In the genomic region with DNA sequence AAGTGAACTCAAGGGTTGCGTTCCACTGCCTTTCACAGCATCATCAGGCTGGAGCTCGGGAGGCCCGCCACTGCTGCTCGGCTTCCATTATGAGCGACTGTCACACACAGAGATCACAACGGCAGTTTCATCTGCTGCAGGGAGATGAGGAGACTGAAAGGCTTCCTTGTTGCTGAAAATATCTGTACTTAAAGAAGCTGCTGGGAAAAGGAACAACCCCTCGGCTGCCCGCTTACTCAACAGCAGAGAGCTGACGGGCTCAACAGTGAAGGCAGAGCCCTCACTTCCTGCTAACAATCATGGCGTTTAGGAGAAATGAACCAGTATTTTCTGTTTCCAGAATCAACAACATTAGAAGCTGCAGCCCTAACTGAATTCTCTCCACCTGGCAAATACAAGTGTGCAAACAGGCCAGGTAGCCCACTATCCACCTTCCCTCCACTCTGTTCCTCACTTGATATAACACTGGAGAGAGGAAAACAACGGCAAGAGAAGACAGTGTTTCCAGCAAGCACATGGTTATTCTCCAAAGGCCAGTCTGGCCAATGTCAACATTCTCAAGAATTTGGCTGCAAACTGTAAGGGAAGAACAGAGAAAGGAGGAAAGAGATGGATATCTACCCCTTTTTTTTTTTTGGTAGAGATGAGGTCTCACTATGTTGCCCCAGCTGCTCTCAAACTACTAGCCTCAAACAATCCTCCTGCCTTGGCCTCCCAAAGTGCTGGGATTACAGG, we compare ENCODE assay signal across 26 cellular contexts.
A peak's percentile ranks its signal among the peaks of the same experiment; 100 is the strongest.
DNase-seq lines count a peak whose midpoint lies in the region; ATAC-seq, FAIRE-seq and TF ChIP-seq lines count a peak whose summit lies in the region.
"Had no signal": no experiment of that assay in that cellular context is flagged by ENCODE, and none has a peak within 500 bp of the region (broad histone marks: within the 10 kb centered on the region; RNA-seq: fewer than 3 reads in every experiment).

No MANE protein-coding gene starts in this region.

- no peak overlapping the region for H3K9ac ChIP-seq in DND-41 (ENCODE audit: low read depth, low read length)
- peak overlapping the region; percentile 31 for H3K9ac ChIP-seq in endocrine pancreas (ENCODE audit: control insufficient read depth, insufficient read depth, low read length)

- no peak for FAIRE-seq in GM19239 (lab: Jason Lieb, UNC)
- FAIRE-seq: colon, pancreas had no signal

- H3K9me3 ChIP-seq in DND-41 (ENCODE audit: insufficient read depth, low read length, severe bottlenecking) (no peaks in the 10 kb centered on the region), endocrine pancreas (ENCODE audit: control insufficient read depth, low read length) (no peaks in the 10 kb centered on the region)
- H3K9me3 ChIP-seq: gastrocnemius medialis, left lung, pancreas had no signal

- H3K4me1 ChIP-seq in DND-41 (ENCODE audit: insufficient read depth, low read length) (peaks cover 36% of the 10 kb centered on the region), endocrine pancreas (ENCODE audit: control insufficient read depth, insufficient read depth, low read length) (peaks cover 10% of the 10 kb centered on the region)
- H3K4me1 ChIP-seq: pancreas had no signal

- H3K4me3 ChIP-seq in DND-41 (ENCODE audit: low read depth in 1 of 2, low read length in 2 of 2): no peak overlapping the region
- no peak overlapping the region for H3K4me3 ChIP-seq in endocrine pancreas (ENCODE audit: control insufficient read depth, insufficient read depth, low read length)
- H3K4me3 ChIP-seq: gastrocnemius medialis, left lung, pancreas, PC-9 had no signal

- TF ChIP-seq CTCF in DND-41 (IDR thresholded peaks at IDR 0.05; ENCODE audit: borderline replicate concordance, extremely low read depth, low read length, poor library complexity, severe bottlenecking): no peak

- H3K4me2 ChIP-seq in DND-41 (ENCODE audit: insufficient read depth, low read length): no peak overlapping the region
- H3K4me2 ChIP-seq: PC-9 had no signal

- ATAC-seq in DND-41 (ENCODE audit: insufficient read depth, low read depth) (no peak), HG02885 (IDR thresholded peaks at IDR 0.05; ENCODE audit: poor library complexity, unreplicated experiment) (no peak)
- ATAC-seq: effector memory CD8-positive, alpha-beta T cell; gastrocnemius medialis; left lung; natural killer cell; pancreas; right cardiac atrium; T-cell had no signal

- peaks cover 90% of the 10 kb centered on the region for H3K36me3 ChIP-seq in DND-41 (ENCODE audit: insufficient read depth, low read length)
- no peaks in the 10 kb centered on the region for H3K36me3 ChIP-seq in endocrine pancreas (ENCODE audit: control insufficient read depth, insufficient read depth, low read length)

- DNase-seq in DND-41 (no peak), NOMO-1 treated with DMSO at 0.1 percent for 48 hours (lab: John Stamatoyannopoulos, UW; ENCODE audit: unreplicated experiment) (peak; percentile 60), substantia nigra (lab: John Stamatoyannopoulos, UW) (peak in 8 of 49 donors; percentile 17 to 41 (median 30)), NCI-H748 treated with DMSO at 0.1 percent for 48 hours (lab: John Stamatoyannopoulos, UW) (no peak), RPMI8226 (no peak), GM19239 (ENCODE audit: insufficient read length, low spot score) (no peak)
- DNase-seq: activated CD4-positive, alpha-beta memory T cell treated with anti-CD3 and anti-CD28 coated beads for 36 hours; activated effector memory CD4-positive, alpha-beta T cell treated with anti-CD3 and anti-CD28 coated beads, Interleukin-2, amount 50 U/mL, for 16 hours; CD4-positive, alpha-beta memory T cell; effector memory CD8-positive, alpha-beta T cell; gastrocnemius medialis; Karpas-422; left lung; natural killer cell; NCI-H1092; NCI-H2029; NCI-H2227 treated with DMSO at 0.1 percent for 48 hours; pancreas; PC-9; right cardiac atrium; SHP77; T-cell; trophoblast cell had no signal

- H3K79me2 ChIP-seq in DND-41 (ENCODE audit: insufficient read depth, low read length): peaks cover 79% of the 10 kb centered on the region

- no peaks in the 10 kb centered on the region for H3K27me3 ChIP-seq in DND-41 (ENCODE audit: insufficient read depth, low read length, poor library complexity)
- no peaks in the 10 kb centered on the region for H3K27me3 ChIP-seq in endocrine pancreas (ENCODE audit: control insufficient read depth, insufficient read depth, low read length)
- H3K27me3 ChIP-seq: gastrocnemius medialis, left lung, pancreas had no signal

- H4K20me1 ChIP-seq in DND-41 (ENCODE audit: insufficient read depth, low read length): 0 out of 2 replicates have a peak, but pooled peaks cover 6% of the 10 kb centered on the region

- no peak overlapping the region for H2AFZ ChIP-seq in DND-41 (ENCODE audit: low read depth, low read length)
- H2AFZ ChIP-seq: PC-9 had no signal

- H3K27ac ChIP-seq in DND-41 (ENCODE audit: low read length): peak overlapping the region; percentile 58
- peak overlapping the region; percentile 17 for H3K27ac ChIP-seq in substantia nigra (ENCODE audit: low read depth, low read length, poor library complexity, severe bottlenecking)
- H3K27ac ChIP-seq: gastrocnemius medialis, pancreas, PC-9 had no signal
